ENCODE assay signal across 1 cellular context in genomic region chr15:52295421-52295991, GRCh38.
A peak's percentile ranks its signal among the peaks of the same experiment; 100 is the strongest.
TF ChIP-seq lines count a peak whose summit lies in the region.

MYO5C (minus strand) TSS chr15:52295804; CDS start chr15:52295636, 168 bp downstream.

TF ChIP-seq in HepG2, 621 proteins besides CTCF, POLR2A, EP300 and RAD21 (continued from another document):
- TF ChIP-seq ZNF687 (CRISPR knock-in tag; IDR thresholded peaks at IDR 0.05) (peak; percentile 88), ZBTB7A (CRISPR knock-in tag; IDR thresholded peaks at IDR 0.05) (no peak), ZNF510 (CRISPR knock-in tag; IDR thresholded peaks at IDR 0.05; ENCODE audit: low read depth) (no peak), ATF4 (CRISPR knock-in tag; IDR thresholded peaks at IDR 0.05) (no peak), RAD51 (IDR thresholded peaks at IDR 0.05; ENCODE audit: borderline replicate concordance) (no peak), ZBTB49 (CRISPR knock-in tag; IDR thresholded peaks at IDR 0.05; ENCODE audit: borderline replicate concordance) (no peak), ZNF331 (CRISPR knock-in tag; IDR thresholded peaks at IDR 0.05) (0 out of 2 replicates have a peak, but pooled peaks have one; percentile 18), ZNF773 (CRISPR knock-in tag; IDR thresholded peaks at IDR 0.05; ENCODE audit: borderline replicate concordance) (peak; percentile 50; the same call in 1 of the 2 replicates), TAF1 (CRISPR knock-in tag; IDR thresholded peaks at IDR 0.05) (peak; percentile 80), XBP1 (CRISPR knock-in tag; IDR thresholded peaks at IDR 0.05) (no peak), SOX13 (IDR thresholded peaks at IDR 0.05) (no peak), SOX13 (CRISPR knock-in tag; conservative IDR thresholded peaks at IDR 0.05 in 1 of 2, IDR thresholded peaks at IDR 0.05 in 1 of 2) (peak in 1 of 2 experiments; percentile 20; a peak in 1 of 4 replicates), SNAI1 (CRISPR knock-in tag; IDR thresholded peaks at IDR 0.05; ENCODE audit: borderline replicate concordance) (0 out of 2 replicates have a peak, but pooled peaks have one; percentile 76), ZNF776 (CRISPR knock-in tag; IDR thresholded peaks at IDR 0.05) (peak; percentile 86; the same call in 1 of the 2 replicates), MAZ (IDR thresholded peaks at IDR 0.05; ENCODE audit: borderline replicate concordance, low read depth, low read length) (0 out of 2 replicates have a peak, but pooled peaks have one; percentile 50), MAZ (CRISPR knock-in tag; IDR thresholded peaks at IDR 0.05; ENCODE audit: low read depth) (peak; percentile 51; the same call in 1 of the 2 replicates), ZNF430 (CRISPR knock-in tag; IDR thresholded peaks at IDR 0.05) (0 out of 2 replicates have a peak, but pooled peaks have one; percentile 44), NCOA1 (CRISPR knock-in tag; IDR thresholded peaks at IDR 0.05) (no peak), TGIF2 (CRISPR knock-in tag; IDR thresholded peaks at IDR 0.05) (no peak), SP5 (CRISPR knock-in tag; IDR thresholded peaks at IDR 0.05; ENCODE audit: borderline replicate concordance, low read depth) (no peak), IRF2 (CRISPR knock-in tag; IDR thresholded peaks at IDR 0.05) (peak; percentile 61; the same call in 1 of the 2 replicates), ZFP36L1 (CRISPR knock-in tag; IDR thresholded peaks at IDR 0.05) (peak; percentile 71; the same call in 1 of the 2 replicates), SP1 (IDR thresholded peaks at IDR 0.05) (no peak), SP1 (CRISPR knock-in tag; IDR thresholded peaks at IDR 0.05) (peak; percentile 18; the same call in 1 of the 2 replicates), UBTF (CRISPR knock-in tag; IDR thresholded peaks at IDR 0.05) (peak; percentile 62), ZSCAN9 (CRISPR knock-in tag; IDR thresholded peaks at IDR 0.05; ENCODE audit: borderline replicate concordance) (peak; percentile 70; the same call in 1 of the 2 replicates), ZNF496 (CRISPR knock-in tag; IDR thresholded peaks at IDR 0.05; ENCODE audit: insufficient replicate concordance) (no peak), HNF4A (CRISPR knock-in tag; IDR thresholded peaks at IDR 0.05) (no peak), ZFP37 (CRISPR knock-in tag; IDR thresholded peaks at IDR 0.05; ENCODE audit: borderline replicate concordance) (no peak), ZFP90 (CRISPR knock-in tag; IDR thresholded peaks at IDR 0.05; ENCODE audit: borderline replicate concordance) (no peak), PHF21A (CRISPR knock-in tag; IDR thresholded peaks at IDR 0.05) (peak; percentile 80; the same call in 1 of the 2 replicates), ZNF382 (CRISPR knock-in tag; IDR thresholded peaks at IDR 0.05; ENCODE audit: borderline replicate concordance) (no peak), ZNF816 (CRISPR knock-in tag; IDR thresholded peaks at IDR 0.05; ENCODE audit: borderline replicate concordance) (peak; percentile 78; the same call in 1 of the 2 replicates)
- TF ChIP-seq, protein P1, sequence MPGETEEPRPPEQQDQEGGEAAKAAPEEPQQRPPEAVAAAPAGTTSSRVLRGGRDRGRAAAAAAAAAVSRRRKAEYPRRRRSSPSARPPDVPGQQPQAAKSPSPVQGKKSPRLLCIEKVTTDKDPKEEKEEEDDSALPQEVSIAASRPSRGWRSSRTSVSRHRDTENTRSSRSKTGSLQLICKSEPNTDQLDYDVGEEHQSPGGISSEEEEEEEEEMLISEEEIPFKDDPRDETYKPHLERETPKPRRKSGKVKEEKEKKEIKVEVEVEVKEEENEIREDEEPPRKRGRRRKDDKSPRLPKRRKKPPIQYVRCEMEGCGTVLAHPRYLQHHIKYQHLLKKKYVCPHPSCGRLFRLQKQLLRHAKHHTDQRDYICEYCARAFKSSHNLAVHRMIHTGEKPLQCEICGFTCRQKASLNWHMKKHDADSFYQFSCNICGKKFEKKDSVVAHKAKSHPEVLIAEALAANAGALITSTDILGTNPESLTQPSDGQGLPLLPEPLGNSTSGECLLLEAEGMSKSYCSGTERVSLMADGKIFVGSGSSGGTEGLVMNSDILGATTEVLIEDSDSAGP (CRISPR knock-in tag; IDR thresholded peaks at IDR 0.05; ENCODE audit: borderline replicate concordance), result peak; percentile 26; the same call in 1 of the 2 replicates
- TF ChIP-seq, protein P2, sequence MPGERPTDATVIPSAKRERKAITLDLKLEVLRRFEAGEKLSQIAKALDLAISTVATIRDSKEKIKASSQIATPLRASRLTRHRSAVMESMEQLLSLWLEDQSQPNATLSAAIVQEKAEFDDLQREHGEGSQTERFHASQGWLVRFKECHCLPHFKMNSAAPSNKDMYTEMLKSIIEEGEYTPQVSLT (CRISPR knock-in tag; IDR thresholded peaks at IDR 0.05; ENCODE audit: borderline replicate concordance, low read depth), result no peak
- TF ChIP-seq, protein P3, sequence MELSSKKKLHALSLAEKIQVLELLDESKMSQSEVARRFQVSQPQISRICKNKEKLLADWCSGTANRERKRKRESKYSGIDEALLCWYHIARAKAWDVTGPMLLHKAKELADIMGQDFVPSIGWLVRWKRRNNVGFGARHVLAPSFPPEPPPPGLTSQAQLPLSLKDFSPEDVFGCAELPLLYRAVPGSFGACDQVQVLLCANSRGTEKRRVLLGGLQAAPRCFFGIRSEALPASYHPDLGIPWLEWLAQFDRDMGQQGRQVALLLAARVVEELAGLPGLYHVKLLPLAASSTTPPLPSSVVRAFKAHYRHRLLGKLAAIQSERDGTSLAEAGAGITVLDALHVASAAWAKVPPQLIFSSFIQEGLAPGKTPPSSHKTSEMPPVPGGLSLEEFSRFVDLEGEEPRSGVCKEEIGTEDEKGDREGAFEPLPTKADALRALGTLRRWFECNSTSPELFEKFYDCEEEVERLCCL (CRISPR knock-in tag; IDR thresholded peaks at IDR 0.05; ENCODE audit: borderline replicate concordance), result no peak
